ENCODE assay signal across 8 cellular contexts in genomic region chr2:69644506-69644979, GRCh38. TPM values are rescaled to one million over a fixed set of nuclear protein-coding genes. Genes with fewer than 3 reads are reported as not detected.
DNase-seq lines count a peak whose midpoint lies in the region; ATAC-seq, FAIRE-seq and TF ChIP-seq lines count a peak whose summit lies in the region.

No MANE protein-coding gene starts in this region.

- no peak overlapping the region for H3K27ac Mint-ChIP-seq in H9
- peak overlapping the region; percentile 99 for H3K27ac Mint-ChIP-seq in activated CD4-positive, alpha-beta memory T cell treated with anti-CD3 and anti-CD28 coated beads for 36 hours

- H3T11ph ChIP-seq in H9 (ENCODE audit: low read length), result no peak overlapping the region

- H3K36me3 Mint-ChIP-seq in H9 (ENCODE audit: insufficient read depth in 1 of 3, low read depth in 3 of 3), result peaks cover 0 to 4% (median 2%) of the 10 kb centered on the region in 3 experiments; a peak in 3 of 7 replicates
- peaks cover 22% of the 10 kb centered on the region for H3K36me3 Mint-ChIP-seq in activated CD4-positive, alpha-beta memory T cell treated with anti-CD3 and anti-CD28 coated beads for 36 hours

- H4K5ac ChIP-seq in H9 (ENCODE audit: insufficient read length, low read depth, low read length), result no peak overlapping the region

- H3K79me1 ChIP-seq in H9 (ENCODE audit: insufficient read depth, low read depth, low read length, poor library complexity, severe bottlenecking), result peaks cover 6% of the 10 kb centered on the region

- H3K4me1 Mint-ChIP-seq in H9, result peaks cover 44 to 46% of the 10 kb centered on the region in 2 experiments
- H3K4me1 Mint-ChIP-seq in activated CD4-positive, alpha-beta memory T cell treated with anti-CD3 and anti-CD28 coated beads for 36 hours (ENCODE audit: low read depth), result peaks cover 47% of the 10 kb centered on the region

- FAIRE-seq in small intestine (lab: Jason Lieb, UNC), result no peak

- POLR2A ChIA-PET in activated CD4-positive, alpha-beta memory T cell treated with anti-CD3 and anti-CD28 coated beads for 36 hours (lab: Charles Lee), result interaction anchor here (0.6 to 3.6 kb wide), 15 partner anchors 7 to 207 kb away, joined by 3 to 11 read pairs (median 4); partner anchors contain the start of gene NFU1

- H2BK5ac ChIP-seq in H9 (ENCODE audit: insufficient read length, low read length), result no peak overlapping the region

- H2BK20ac ChIP-seq in H9 (ENCODE audit: low read depth, low read length, poor library complexity, severe bottlenecking), result no peak overlapping the region

- H3K4me1 ChIP-seq in H9 (ENCODE audit: insufficient read depth, low read length) (peaks cover 2% of the 10 kb centered on the region; the same call in 1 of the 2 replicates), heart left ventricle (peaks cover 0 to 68% (median 35%) of the 10 kb centered on the region in 12 donors), small intestine (ENCODE audit: control insufficient read depth in 2 of 2, insufficient read depth in 1 of 2, low read depth in 1 of 2, low read length in 1 of 2) (peaks cover 4 to 15% of the 10 kb centered on the region in 2 donors)

- no peak for TF ChIP-seq POLR2A in heart left ventricle (IDR thresholded peaks at IDR 0.05)

- H3K27me3 ChIP-seq in H9 (ENCODE audit: insufficient read depth, low read length) (no peaks in the 10 kb centered on the region), heart left ventricle (no peaks in the 10 kb centered on the region), small intestine (ENCODE audit: control insufficient read depth in 2 of 2, insufficient read depth in 2 of 2, low read length in 2 of 2) (no peaks in the 10 kb centered on the region)

- H3K9me3 Mint-ChIP-seq in H9, result peaks cover 2 to 3% of the 10 kb centered on the region in 2 experiments; a peak in 2 of 5 replicates
- H3K9me3 Mint-ChIP-seq in activated CD4-positive, alpha-beta memory T cell treated with anti-CD3 and anti-CD28 coated beads for 36 hours, result peaks cover 6% of the 10 kb centered on the region

- peak overlapping the region; percentile 100 for H3K4me2 ChIP-seq in H9 (ENCODE audit: insufficient read depth, insufficient read length, low read length)

- peaks cover 12% of the 10 kb centered on the region; the same call in 1 of the 2 replicates for H3K79me2 ChIP-seq in H9 (ENCODE audit: insufficient read depth, low read length)

- DNase-seq in H9 (no peak), heart left ventricle (no peak), small intestine (peak; percentile 22), UCSD-AML1 (lab: John Stamatoyannopoulos, UW; ENCODE audit: unreplicated experiment) (no peak), NCI-H1694 (lab: John Stamatoyannopoulos, UW) (no peak), mesenteric fat pad (ENCODE audit: low spot score) (no peak)
- no peak for DNase-seq in activated CD4-positive, alpha-beta memory T cell treated with anti-CD3 and anti-CD28 coated beads for 36 hours

- CTCF ChIA-PET in activated CD4-positive, alpha-beta memory T cell treated with anti-CD3 and anti-CD28 coated beads for 36 hours (lab: Charles Lee), result interaction anchor here (0.6 to 3.0 kb wide), 8 partner anchors 15 to 84 kb away, joined by 3 to 25 read pairs (median 4); no protein-coding TSS in a partner anchor

- no peak overlapping the region for H2BK15ac ChIP-seq in H9 (ENCODE audit: low read depth, low read length)

- no peak overlapping the region for H4K8ac ChIP-seq in H9 (replicated peaks; ENCODE audit: insufficient read length, low read depth, low read length)

- H3K23me2 ChIP-seq in H9 (ENCODE audit: insufficient read length, low read depth, low read length, poor library complexity, severe bottlenecking), result peaks cover 19% of the 10 kb centered on the region

- H3K27ac ChIP-seq in H9 (ENCODE audit: insufficient read length, low read depth, low read length) (no peak overlapping the region), heart left ventricle (peak overlapping the region; percentile 93 to 99 (median 98)), small intestine (ENCODE audit: low read depth in 1 of 2, low read length in 1 of 2) (peak overlapping the region; percentile 76 to 97)

- no peak overlapping the region for H3K18ac ChIP-seq in H9 (ENCODE audit: insufficient read length, low read depth, low read length)

- ATAC-seq in heart left ventricle, result peak; percentile 0 to 18 (median 1)
- no peak for ATAC-seq in GM18907 (IDR thresholded peaks at IDR 0.05; ENCODE audit: unreplicated experiment)

- no peak overlapping the region for H4K91ac ChIP-seq in H9 (ENCODE audit: insufficient read length, low read depth, low read length)

- no peaks in the 10 kb centered on the region for H3K36me3 ChIP-seq in heart left ventricle
- H3K36me3 ChIP-seq in small intestine (ENCODE audit: control insufficient read depth in 2 of 2, insufficient read depth in 2 of 2, low read length in 2 of 2), result no peaks in the 10 kb centered on the region

- H3K27me3 Mint-ChIP-seq in H9 (ENCODE audit: low read depth), result peaks cover 11% of the 10 kb centered on the region
- no peaks in the 10 kb centered on the region for H3K27me3 Mint-ChIP-seq in activated CD4-positive, alpha-beta memory T cell treated with anti-CD3 and anti-CD28 coated beads for 36 hours

- H3K4me3 Mint-ChIP-seq in H9, result peak overlapping the region; percentile 95 to 96
- peak overlapping the region; percentile 86 for H3K4me3 Mint-ChIP-seq in activated CD4-positive, alpha-beta memory T cell treated with anti-CD3 and anti-CD28 coated beads for 36 hours

- no CpG with 5 or more reads among the region's 15 CpGs for WGBS in H9 (ENCODE audit: extremely low coverage, insufficient read length, low lambda C conversion rate)
- 0 to 3% (median 1%) methylated on average over 9 to 15 of the region's 15 CpGs for WGBS in heart left ventricle, 4 donors
- WGBS in small intestine, 3 donors, result 0 to 1% (median 0%) methylated on average over 15 of the region's 15 CpGs

- TF ChIP-seq CTCF in H9 (conservative IDR thresholded peaks at IDR 0.05), result no peak
- no peak for TF ChIP-seq CTCF in heart left ventricle (IDR thresholded peaks at IDR 0.05)

- intact Hi-C loops in activated CD4-positive, alpha-beta memory T cell treated with anti-CD3 and anti-CD28 coated beads for 36 hours (cut with micrococcal nuclease), result loop anchor here (1.0 to 10.0 kb wide), 8 partner anchors 70 to 1177 kb away; partner anchors contain the start of genes APLF, C2orf42, FBXO48 and GFPT1
- intact Hi-C loops in heart left ventricle (cut with DNase I), result loop anchor here (2.0 to 10.0 kb wide), 9 partner anchors 38 to 207 kb away; partner anchors contain the start of gene NFU1 (in 1 of the 10)

- no peak overlapping the region for H3K4ac ChIP-seq in H9 (ENCODE audit: low read depth, low read length)

- H3K23ac ChIP-seq in H9 (ENCODE audit: insufficient read length, low read depth, low read length), result no peak overlapping the region

- H3K4me3 ChIP-seq in heart left ventricle (peak overlapping the region; percentile 70 to 99 (median 95)), small intestine (ENCODE audit: low read depth in 1 of 2, low read length in 2 of 2) (peak overlapping the region; percentile 91 to 96)

- no peak overlapping the region for H2AK5ac ChIP-seq in H9 (ENCODE audit: insufficient read length, low read length)

- H4K20me1 ChIP-seq in H9 (ENCODE audit: control insufficient read depth, insufficient read depth, insufficient read length), result no peaks in the 10 kb centered on the region

- no peak overlapping the region for H2AFZ ChIP-seq in H9 (ENCODE audit: low read length)

- no peak overlapping the region for H2BK120ac ChIP-seq in H9 (ENCODE audit: low read depth, low read length, poor library complexity, severe bottlenecking)

- H3K9ac ChIP-seq in H9 (ENCODE audit: extremely low read depth, insufficient read length, low read length), result peak overlapping the region; percentile 55

- no peak overlapping the region for H3K56ac ChIP-seq in H9 (ENCODE audit: insufficient read length, low read depth, low read length)

- H3K9me3 ChIP-seq in H9 (ENCODE audit: control insufficient read depth, low read depth, low read length) (no peaks in the 10 kb centered on the region), heart left ventricle (no peaks in the 10 kb centered on the region), small intestine (ENCODE audit: control insufficient read depth, low read depth) (no peaks in the 10 kb centered on the region)

- no peak overlapping the region for H2BK12ac ChIP-seq in H9 (ENCODE audit: insufficient read length, low read depth, low read length)

- no peak overlapping the region for H3K14ac ChIP-seq in H9 (ENCODE audit: insufficient read depth, low read length)

RNA-seq across cellular contexts. Expression of gene AAK1, which starts 1.0 kb away (rescaled TPM):
- 29.1 and 30.6 TPM in 2 replicates for total RNA-seq in H9 (2021)
- total RNA-seq in activated CD4-positive, alpha-beta memory T cell treated with anti-CD3 and anti-CD28 coated beads for 36 hours, result 10 to 100 TPM; 95.2 to 99.3 TPM
- 100 to 1,000 TPM in 7 of 9 donors, 10 to 100 TPM in 2; 68.7 to 167 (median 131) TPM for total RNA-seq in heart left ventricle
- 10 to 100 TPM; 34.4 to 34.9 TPM for polyA plus RNA-seq in heart left ventricle
- 10 to 100 TPM in 2 of 3 donors, 1 to 10 TPM in 1; 8.7 to 36.5 (median 19.9) TPM for polyA plus RNA-seq in small intestine
- total RNA-seq in mesenteric fat pad, result 73.6 TPM
